1 cellular context compared by ENCODE assay signal in genomic region chr2:145811467-145812162, GRCh38.
TF ChIP-seq lines count a peak whose summit lies in the region.

No MANE protein-coding gene starts in this region.

TF ChIP-seq in H1, 55 proteins besides CTCF, POLR2A, EP300 and RAD21:
- TF ChIP-seq RBBP5 (IDR thresholded peaks at IDR 0.05; ENCODE audit: borderline replicate concordance, low read depth, low read length) (no peak), CHD2 (IDR thresholded peaks at IDR 0.05; ENCODE audit: low read length) (no peak), NRF1 (IDR thresholded peaks at IDR 0.05; ENCODE audit: low read depth, low read length) (no peak), GTF2F1 (IDR thresholded peaks at IDR 0.05; ENCODE audit: borderline replicate concordance, low read depth, low read length) (no peak), MAFK (IDR thresholded peaks at IDR 0.05; ENCODE audit: low read depth, low read length) (no peak), FOSL1 (IDR thresholded peaks at IDR 0.05; ENCODE audit: insufficient read depth, low read depth, low read length) (no peak), TEAD4 (IDR thresholded peaks at IDR 0.05; ENCODE audit: low read depth, low read length) (no peak), EZH2 (IDR thresholded peaks at IDR 0.05; ENCODE audit: low read depth, low read length, severe bottlenecking) (no peak), SAP30 (IDR thresholded peaks at IDR 0.05; ENCODE audit: insufficient read depth, insufficient replicate concordance, low read length) (no peak)
- TF ChIP-seq, protein P1, sequence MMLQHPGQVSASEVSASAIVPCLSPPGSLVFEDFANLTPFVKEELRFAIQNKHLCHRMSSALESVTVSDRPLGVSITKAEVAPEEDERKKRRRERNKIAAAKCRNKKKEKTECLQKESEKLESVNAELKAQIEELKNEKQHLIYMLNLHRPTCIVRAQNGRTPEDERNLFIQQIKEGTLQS (IDR thresholded peaks at IDR 0.05; ENCODE audit: insufficient read depth, low read depth, low read length): no peak
TF ChIP-seq in H1: peak in this region for 0.
